28 cellular contexts compared by ENCODE assay signal in genomic region chr6:135244805-135245204, GRCh38.
"Had no signal": no experiment of that assay in that cellular context is flagged by ENCODE, and none has a peak within 500 bp of the region (broad histone marks: within the 10 kb centered on the region; RNA-seq: fewer than 3 reads in every experiment).

No MANE protein-coding gene starts in this region.

- H3K27ac Mint-ChIP-seq: activated naive CD8-positive, alpha-beta T cell; naive thymus-derived CD4-positive, alpha-beta T cell; type B pancreatic cell had no signal

- H3K4me1 ChIP-seq: body of pancreas, gastroesophageal sphincter, uterus had no signal

- H3K27me3 ChIP-seq: body of pancreas, cardiac muscle cell, dorsolateral prefrontal cortex, gastroesophageal sphincter, hepatocyte, uterus had no signal

- H3K4me3 Mint-ChIP-seq: activated naive CD8-positive, alpha-beta T cell; naive thymus-derived CD4-positive, alpha-beta T cell; neural crest cell; type B pancreatic cell had no signal

- ATAC-seq: body of pancreas; gastroesophageal sphincter; left ventricle myocardium superior; naive thymus-derived CD4-positive, alpha-beta T cell; sciatic nerve; stimulated activated naive CD8-positive, alpha-beta T cell treated with anti-CD3 and anti-CD28 coated beads, Interleukin-15, Interleukin-2, amounts not matched to agents 100 U/mL and 50 U/mL, for 24 hours had no signal

- H3K27ac ChIP-seq: body of pancreas, cardiac muscle cell, coronary artery, dorsolateral prefrontal cortex, gastroesophageal sphincter, hepatocyte, thoracic aorta, uterus had no signal

- H3K27me3 Mint-ChIP-seq: activated naive CD8-positive, alpha-beta T cell; type B pancreatic cell had no signal

- H2AFZ ChIP-seq: hepatocyte had no signal

- H3K4me3 ChIP-seq: body of pancreas, cardiac muscle cell, coronary artery, dorsolateral prefrontal cortex, gastroesophageal sphincter, hepatocyte, skin epidermis, thoracic aorta, uterus had no signal

- H3K79me2 ChIP-seq: hepatocyte had no signal

- DNase-seq: activated CD4-positive, alpha-beta T cell treated with anti-CD3 and anti-CD28 coated beads for 4 hours; activated CD4-positive, alpha-beta T cell treated with anti-CD3 and anti-CD28 coated beads, Interleukin-2, amount 50 U/mL, for 48 hours; activated CD8-positive, alpha-beta memory T cell treated with anti-CD3 and anti-CD28 coated beads for 24 hours; activated effector memory CD4-positive, alpha-beta T cell treated with Interleukin-2 at 50 U/mL for 16 hours; activated naive CD4-positive, alpha-beta T cell treated with Interleukin-2 at 50 U/mL for 16 hours; anterior cingulate cortex; body of pancreas; cerebellar nuclear complex; dorsolateral prefrontal cortex; effector memory CD4-positive, alpha-beta T cell; islet precursor cell; left ventricle myocardium superior; naive thymus-derived CD4-positive, alpha-beta T cell; occipital lobe; stimulated activated CD4-positive, alpha-beta T cell treated with anti-CD3 and anti-CD28 coated beads, Interleukin-12 subunit alpha, Interleukin-12 subunit beta, amount 100 ng/mL, for 4 hours; stimulated activated CD4-positive, alpha-beta T cell treated with anti-CD3 and anti-CD28 coated beads, Interleukin-4, amount 100 ng/mL, for 1 hour; stimulated activated naive CD8-positive, alpha-beta T cell treated with anti-CD3 and anti-CD28 coated beads, Interleukin-15, Interleukin-2, amounts not matched to agents 100 U/mL and 50 U/mL, for 24 hours; uterus had no signal

- H3K9me3 ChIP-seq: body of pancreas, gastroesophageal sphincter, thoracic aorta, uterus had no signal

- H3K9me3 Mint-ChIP-seq: naive thymus-derived CD4-positive, alpha-beta T cell; neural crest cell; type B pancreatic cell had no signal

- H3K36me3 Mint-ChIP-seq: activated naive CD8-positive, alpha-beta T cell; type B pancreatic cell had no signal

- H3K36me3 ChIP-seq: cardiac muscle cell, gastroesophageal sphincter, thoracic aorta, uterus had no signal

- H3K4me2 ChIP-seq: hepatocyte had no signal
